ENCODE assay signal across 8 cellular contexts in the genomic region with DNA sequence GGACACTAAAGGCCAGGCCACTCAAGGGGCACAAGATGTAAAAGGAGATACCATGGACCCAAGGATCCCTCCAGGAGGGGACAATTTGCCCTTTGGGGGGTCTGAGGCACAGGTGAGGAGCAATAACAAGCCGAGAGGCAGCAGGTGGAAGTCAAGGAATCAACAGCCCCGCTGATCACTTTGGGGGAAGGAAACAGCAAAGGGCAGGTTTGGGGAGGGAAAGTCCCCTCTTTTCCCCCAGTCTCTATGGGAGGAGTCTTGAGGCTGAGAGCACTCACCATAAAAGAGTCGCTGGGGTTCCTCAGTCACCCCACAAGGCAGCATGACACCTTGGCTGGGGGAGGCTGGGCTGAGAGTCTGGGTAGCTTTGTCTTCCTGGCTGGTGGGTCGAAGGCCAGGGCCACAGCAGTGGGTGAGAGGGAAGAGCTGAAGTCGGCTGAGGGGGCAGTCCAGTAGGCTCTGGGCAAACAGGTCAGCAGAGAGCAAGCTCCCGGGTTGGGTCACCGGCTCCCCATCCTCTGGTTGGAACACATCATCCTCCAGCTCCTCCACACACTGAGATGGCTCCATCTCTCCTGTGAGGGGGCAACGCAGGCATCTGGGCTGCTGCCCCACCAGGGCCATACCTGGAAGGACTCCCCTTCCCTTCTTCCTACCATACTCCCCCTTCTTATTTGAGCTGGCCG. TPM values are rescaled to one million over a fixed set of nuclear protein-coding genes. Genes with fewer than 3 reads are reported as not detected.
A peak's percentile ranks its signal among the peaks of the same experiment; 100 is the strongest.
DNase-seq lines count a peak whose midpoint lies in the region; TF ChIP-seq lines count a peak whose summit lies in the region.

No MANE protein-coding gene starts in this region.

- H4K5ac ChIP-seq in mesendoderm (ENCODE audit: low read length), result peak overlapping the region; percentile 9

- DNase-seq in activated effector memory CD4-positive, alpha-beta T cell treated with anti-CD3 and anti-CD28 coated beads, Interleukin-2, amount 50 U/mL, for 16 hours, result peak; percentile 80
- DNase-seq in activated effector memory CD4-positive, alpha-beta T cell treated with Interleukin-2 at 50 U/mL for 16 hours, result no peak
- DNase-seq in activated CD4-positive, alpha-beta T cell treated with anti-CD3 and anti-CD28 coated beads for 48 hours, result peak; percentile 58
- DNase-seq in mesendoderm, result no peak
- no peak for DNase-seq in tibial nerve (ENCODE audit: low spot score in 2 of 2)
- DNase-seq in HPDE6-E6E7 (ENCODE audit: extremely low spot score), result no peak
- DNase-seq in dedifferentiated amniotic fluid mesenchymal stem cell (ENCODE audit: extremely low spot score), result no peak
- no peak for DNase-seq in MV-4-11 (lab: John Stamatoyannopoulos, UW)

- H3K36me3 ChIP-seq in mesendoderm (ENCODE audit: control insufficient read depth, insufficient read depth, low read length) (peaks cover 1% of the 10 kb centered on the region), tibial nerve (no peaks in the 10 kb centered on the region)

- TF ChIP-seq CTCF in tibial nerve (IDR thresholded peaks at IDR 0.05), result no peak

- no peaks in the 10 kb centered on the region for H3K79me2 ChIP-seq in mesendoderm (ENCODE audit: control insufficient read depth, insufficient read depth, low read length)

- H3K9ac ChIP-seq in mesendoderm (ENCODE audit: low read length), result peak overlapping the region; percentile 67

- no peak overlapping the region for H3K4me2 ChIP-seq in mesendoderm (ENCODE audit: low read length)

- no peak overlapping the region for H2BK120ac ChIP-seq in mesendoderm (ENCODE audit: low read depth, low read length)

- H3K27ac ChIP-seq in mesendoderm (ENCODE audit: low read depth, low read length) (no peak overlapping the region), tibial nerve (peak overlapping the region; percentile 23 to 96 (median 94))

- no peak for TF ChIP-seq EP300 in tibial nerve (IDR thresholded peaks at IDR 0.05)

- H3K18ac ChIP-seq in mesendoderm (ENCODE audit: low read length), result peak overlapping the region; percentile 22

- no peak overlapping the region for H2BK5ac ChIP-seq in mesendoderm (ENCODE audit: low read length)

- H3K4me1 ChIP-seq in mesendoderm (ENCODE audit: control insufficient read depth, low read depth, low read length) (peaks cover 36% of the 10 kb centered on the region), tibial nerve (peaks cover 0 to 85% (median 62%) of the 10 kb centered on the region in 4 donors)

- peak overlapping the region; percentile 90 for H3K56ac ChIP-seq in mesendoderm (ENCODE audit: low read length)

- no peak for TF ChIP-seq POLR2A in tibial nerve (IDR thresholded peaks at IDR 0.05)

- peak overlapping the region; percentile 8 for H3K4ac ChIP-seq in mesendoderm (ENCODE audit: low read depth, low read length)

- peaks cover 2% of the 10 kb centered on the region for H3K79me1 ChIP-seq in mesendoderm (ENCODE audit: low read length)

- H3K23ac ChIP-seq in mesendoderm (ENCODE audit: low read length), result no peak overlapping the region

- no peaks in the 10 kb centered on the region for H3K9me3 ChIP-seq in tibial nerve

- H3K27me3 ChIP-seq in mesendoderm (ENCODE audit: insufficient read depth, low read length, poor library complexity) (no peaks in the 10 kb centered on the region), tibial nerve (no peaks in the 10 kb centered on the region)

- peak overlapping the region; percentile 79 for H2AK5ac ChIP-seq in mesendoderm (ENCODE audit: low read length)

- H4K8ac ChIP-seq in mesendoderm (ENCODE audit: low read depth, low read length), result no peak overlapping the region

- no peak overlapping the region for H3K4me3 ChIP-seq in mesendoderm (ENCODE audit: low read length)
- H3K4me3 ChIP-seq in tibial nerve, result no peak overlapping the region

- no peak overlapping the region for H2BK15ac ChIP-seq in mesendoderm (replicated peaks; ENCODE audit: low read depth)

- no CpG with 5 or more reads among the region's 9 CpGs for WGBS in mesendoderm (ENCODE audit: extremely low coverage, insufficient coverage, low lambda C conversion rate)
- WGBS in tibial nerve, 2 donors, result 71 to 74% methylated on average over 9 of the region's 9 CpGs

RNA-seq across cellular contexts. Expression of gene BMF, which starts 3.0 kb away (rescaled TPM):
- polyA plus RNA-seq in mesendoderm (2013, experiment 1 of 2), result 5.7 TPM
- 5.5 TPM for polyA plus RNA-seq in mesendoderm (2013, experiment 2 of 2)
- 1 to 10 TPM; 2.7 to 6.3 (median 4.2) TPM for total RNA-seq in tibial nerve

RNA-seq across cellular contexts. Expression of gene BUB1B, which starts 55.2 kb away (rescaled TPM):
- 65.1 TPM for polyA plus RNA-seq in mesendoderm (2013, experiment 1 of 2)
- polyA plus RNA-seq in mesendoderm (2013, experiment 2 of 2), result 67.5 TPM
- total RNA-seq in tibial nerve, result 1 to 10 TPM in 2 of 4 donors, under 1 TPM in 1, not detected in 1; 0.22 to 6.9 (median 3.9) TPM

Comparison
In these comparisons a context has a peak if more than half of its experiments do, and no peak if none do; other contexts are left out.
1. DNase-seq: peak in activated effector memory CD4-positive, alpha-beta T cell treated with anti-CD3 and anti-CD28 coated beads, Interleukin-2, amount 50 U/mL, for 16 hours (single experiment) and activated CD4-positive, alpha-beta T cell treated with anti-CD3 and anti-CD28 coated beads for 48 hours (single experiment); none in activated effector memory CD4-positive, alpha-beta T cell treated with Interleukin-2 at 50 U/mL for 16 hours (single experiment), mesendoderm (single experiment), tibial nerve (0 of 2), HPDE6-E6E7 (single experiment), dedifferentiated amniotic fluid mesenchymal stem cell (single experiment) and MV-4-11 (single experiment).